In the genomic region with DNA sequence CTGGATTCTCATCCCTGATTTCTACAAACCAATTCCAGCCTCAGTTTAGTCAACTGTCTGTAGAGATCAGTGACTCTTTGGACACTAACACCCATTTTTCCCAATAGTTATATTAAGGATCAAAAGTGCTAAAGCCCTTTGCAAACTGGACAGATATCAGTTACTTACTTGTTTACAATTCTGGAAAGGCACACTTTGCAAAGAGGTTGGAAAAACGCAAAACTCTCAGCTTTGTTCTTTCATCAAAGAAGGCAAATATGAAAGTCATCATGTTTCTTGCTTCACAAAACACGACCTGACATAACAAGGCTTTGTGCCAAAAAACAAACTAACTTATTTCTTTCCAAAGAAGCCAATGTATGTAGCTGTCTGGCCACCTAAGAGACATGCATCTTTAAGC, we compare ENCODE assay signal across 23 cellular contexts. TPM values are rescaled to one million over a fixed set of nuclear protein-coding genes. Genes with fewer than 3 reads are reported as not detected.
A peak's percentile ranks its signal among the peaks of the same experiment; 100 is the strongest.
DNase-seq lines count a peak whose midpoint lies in the region; ATAC-seq, FAIRE-seq and TF ChIP-seq lines count a peak whose summit lies in the region.
"Had no signal": no experiment of that assay in that cellular context is flagged by ENCODE, and none has a peak within 500 bp of the region (broad histone marks: within the 10 kb centered on the region; RNA-seq: fewer than 3 reads in every experiment).

No MANE protein-coding gene starts in this region.

- peaks cover 18% of the 10 kb centered on the region for H3K4me1 Mint-ChIP-seq in astrocyte (ENCODE audit: low read depth, unreplicated experiment)
- H3K4me1 Mint-ChIP-seq: CD14-positive monocyte; CD4-positive, alpha-beta memory T cell; CD4-positive, CD25-positive, alpha-beta regulatory T cell; CD8-positive, alpha-beta memory T cell had no signal

- no peak for ATAC-seq in foreskin keratinocyte
- no peak for ATAC-seq in GM18519 (IDR thresholded peaks at IDR 0.05; ENCODE audit: low FRiP score, unreplicated experiment)

- no peak overlapping the region for H3K27ac ChIP-seq in astrocyte (ENCODE audit: low read depth, low read length)
- H3K27ac ChIP-seq in liver (ENCODE audit: low read depth in 1 of 2, low read length in 2 of 2), result no peak overlapping the region
- H3K27ac ChIP-seq in subcutaneous abdominal adipose tissue (ENCODE audit: low read depth, low read length), result peak overlapping the region; percentile 97
- no peak overlapping the region for H3K27ac ChIP-seq in foreskin keratinocyte
- H3K27ac ChIP-seq: BLaER1 had no signal

- H3K27me3 Mint-ChIP-seq in astrocyte (ENCODE audit: low read depth, unreplicated experiment), result peaks cover 4% of the 10 kb centered on the region

- DNase-seq in astrocyte (ENCODE audit: low read depth) (no peak), choroid plexus epithelial cell (ENCODE audit: low read depth) (peak; percentile 22), foreskin keratinocyte (no peak), SIG-M5 treated with dmso at 0.1 percent for 504 hours (lab: John Stamatoyannopoulos, UW; ENCODE audit: unreplicated experiment) (no peak)
- no peak for DNase-seq in stimulated activated CD4-positive, alpha-beta T cell treated with anti-CD3 and anti-CD28 coated beads, Interleukin-4, amount 100 ng/mL, for 4 hours
- DNase-seq: 8988T; ACHN; BE2C; C1 segment of cervical spinal cord; CD4-positive, alpha-beta memory T cell; CD4-positive, CD25-positive, alpha-beta regulatory T cell; CD8-positive, alpha-beta memory T cell; COR-L47; DMS79 treated with DMSO at 0.1 percent for 48 hours; GF-D8 had no signal

- no peak for TF ChIP-seq RAD21 in liver (IDR thresholded peaks at IDR 0.05)

- H3K36me3 Mint-ChIP-seq in astrocyte (ENCODE audit: low read depth, unreplicated experiment), result peaks cover 2% of the 10 kb centered on the region
- H3K36me3 Mint-ChIP-seq: CD14-positive monocyte; CD4-positive, alpha-beta memory T cell; CD4-positive, CD25-positive, alpha-beta regulatory T cell; CD8-positive, alpha-beta memory T cell had no signal

- no peak overlapping the region for H3K4me3 Mint-ChIP-seq in astrocyte (ENCODE audit: unreplicated experiment)
- H3K4me3 Mint-ChIP-seq: CD14-positive monocyte; CD4-positive, alpha-beta memory T cell; CD4-positive, CD25-positive, alpha-beta regulatory T cell; CD8-positive, alpha-beta memory T cell had no signal

- no peak overlapping the region for H3K27ac Mint-ChIP-seq in astrocyte (ENCODE audit: unreplicated experiment)
- H3K27ac Mint-ChIP-seq: CD14-positive monocyte; CD4-positive, alpha-beta memory T cell; CD4-positive, CD25-positive, alpha-beta regulatory T cell; CD8-positive, alpha-beta memory T cell had no signal

- no peaks in the 10 kb centered on the region for H3K36me3 ChIP-seq in astrocyte (ENCODE audit: insufficient read depth, low read length)
- H3K36me3 ChIP-seq in liver (ENCODE audit: control insufficient read depth in 4 of 4, insufficient read depth in 3 of 4, low read depth in 1 of 4, low read length in 3 of 4), result no peaks in the 10 kb centered on the region
- H3K36me3 ChIP-seq in subcutaneous abdominal adipose tissue (ENCODE audit: control insufficient read depth in 5 of 5, insufficient read depth in 5 of 5, low read length in 5 of 5), result no peaks in the 10 kb centered on the region
- H3K36me3 ChIP-seq: BE2C, BLaER1 had no signal

- TF ChIP-seq CTCF in astrocyte (IDR thresholded peaks at IDR 0.05; ENCODE audit: insufficient read depth, low read depth, low read length), result no peak
- TF ChIP-seq CTCF in choroid plexus epithelial cell (conservative IDR thresholded peaks at IDR 0.05; ENCODE audit: low read depth, low read length), result no peak
- no peak for TF ChIP-seq CTCF in liver (IDR thresholded peaks at IDR 0.05; ENCODE audit: low read depth, low read length, missing input control)
- TF ChIP-seq CTCF in foreskin keratinocyte (conservative IDR thresholded peaks at IDR 0.05), result no peak

- H3K4me1 ChIP-seq in astrocyte (ENCODE audit: insufficient read depth, low read length) (no peaks in the 10 kb centered on the region), liver (ENCODE audit: control insufficient read depth in 4 of 4, insufficient read depth in 4 of 4, low read length in 3 of 4) (peaks cover 0 to 9% (median 5%) of the 10 kb centered on the region in 4 donors), subcutaneous abdominal adipose tissue (ENCODE audit: control insufficient read depth in 5 of 5, insufficient read depth in 5 of 5, low read length in 5 of 5) (peaks cover 2 to 52% (median 30%) of the 10 kb centered on the region in 5 donors), foreskin keratinocyte (no peaks in the 10 kb centered on the region)
- H3K4me1 ChIP-seq: BE2C, BLaER1 had no signal

- no peaks in the 10 kb centered on the region for H3K79me2 ChIP-seq in astrocyte (ENCODE audit: insufficient read depth, low read length)

- H3K4me3 ChIP-seq in astrocyte (ENCODE audit: insufficient read depth, low read depth, low read length) (no peak overlapping the region), choroid plexus epithelial cell (ENCODE audit: low read depth, low read length) (no peak overlapping the region), liver (ENCODE audit: low read depth in 1 of 3, low read length in 3 of 3) (no peak overlapping the region), subcutaneous abdominal adipose tissue (ENCODE audit: low read depth in 1 of 5, low read length in 5 of 5) (no peak overlapping the region)
- H3K4me3 ChIP-seq: BLaER1 had no signal

- H3K9me3 ChIP-seq in astrocyte (ENCODE audit: insufficient read depth, low read depth, low read length) (no peaks in the 10 kb centered on the region), liver (ENCODE audit: control insufficient read depth in 4 of 4, low read length in 3 of 4) (no peaks in the 10 kb centered on the region), subcutaneous abdominal adipose tissue (ENCODE audit: control insufficient read depth in 5 of 5, low read length in 5 of 5) (no peaks in the 10 kb centered on the region)
- H3K9me3 ChIP-seq: BLaER1 had no signal

- no peak overlapping the region for H2AFZ ChIP-seq in astrocyte (ENCODE audit: low read depth, low read length)

- H4K20me1 ChIP-seq in astrocyte (ENCODE audit: insufficient read depth, low read length), result no peaks in the 10 kb centered on the region
- H4K20me1 ChIP-seq: BLaER1 had no signal

- FAIRE-seq in astrocyte (lab: Jason Lieb, UNC), result peak; percentile 9
- FAIRE-seq: A204.1, G401.6, GM12891 had no signal

- no peak overlapping the region for H3K4me2 ChIP-seq in astrocyte (ENCODE audit: low read length)
- H3K4me2 ChIP-seq: BLaER1 had no signal

- 17% methylated on average over 2 of the region's 2 CpGs for WGBS in liver

- H3K27me3 ChIP-seq in astrocyte (ENCODE audit: insufficient read depth, low read length) (no peaks in the 10 kb centered on the region), liver (ENCODE audit: control insufficient read depth in 4 of 4, insufficient read depth in 4 of 4, low read length in 3 of 4) (no peaks in the 10 kb centered on the region), subcutaneous abdominal adipose tissue (ENCODE audit: control insufficient read depth in 5 of 5, insufficient read depth in 4 of 5, low read length in 5 of 5) (no peaks in the 10 kb centered on the region), foreskin keratinocyte (no peaks in the 10 kb centered on the region)
- H3K27me3 ChIP-seq: BE2C, BLaER1 had no signal

- H3K9ac ChIP-seq in astrocyte (ENCODE audit: low read length), result no peak overlapping the region
- no peak overlapping the region for H3K9ac ChIP-seq in liver (ENCODE audit: low read depth in 1 of 2, low read length in 2 of 2)
- H3K9ac ChIP-seq in subcutaneous abdominal adipose tissue (ENCODE audit: low read length in 5 of 5), result no peak overlapping the region
- H3K9ac ChIP-seq: BLaER1 had no signal

- peaks cover 2% of the 10 kb centered on the region for H3K9me3 Mint-ChIP-seq in astrocyte (ENCODE audit: unreplicated experiment)
- H3K9me3 Mint-ChIP-seq: CD8-positive, alpha-beta memory T cell had no signal

TF ChIP-seq in liver, 16 proteins besides CTCF, POLR2A, EP300 and RAD21:
- TF ChIP-seq EGR1 (IDR thresholded peaks at IDR 0.05; ENCODE audit: low read depth in 2 of 2), result no peak
- peak; percentile 16 for TF ChIP-seq YY1 (IDR thresholded peaks at IDR 0.05)
- TF ChIP-seq SP1 (IDR thresholded peaks at IDR 0.05), result no peak
- no peak for TF ChIP-seq TAF1 (conservative IDR thresholded peaks at IDR 0.05)
- TF ChIP-seq HNF4G (IDR thresholded peaks at IDR 0.05), result no peak
- TF ChIP-seq RXRA (IDR thresholded peaks at IDR 0.05), result peak; percentile 57 to 73
- TF ChIP-seq GABPA (IDR thresholded peaks at IDR 0.05 in 1 of 2, conservative IDR thresholded peaks at IDR 0.05 in 1 of 2), result no peak
- peak; percentile 31 to 39 for TF ChIP-seq HNF4A (conservative IDR thresholded peaks at IDR 0.05)
- TF ChIP-seq FOXA2 (IDR thresholded peaks at IDR 0.05), result no peak

RNA-seq across cellular contexts. Expression of a gene that starts 26.1 kb away (rescaled TPM):
- total RNA-seq in astrocyte (1.1 and 3.3 TPM in 2 replicates), liver (under 1 TPM; 0.17 to 0.98 TPM), foreskin keratinocyte (not detected in 2 replicates)
- polyA plus RNA-seq in liver (under 1 TPM; 0.19 to 0.32 TPM), foreskin keratinocyte (not detected in 2 replicates)
- total RNA-seq: CD4-positive, alpha-beta memory T cell; CD4-positive, CD25-positive, alpha-beta regulatory T cell; CD8-positive, alpha-beta memory T cell had no signal
- polyA plus RNA-seq: CD14-positive monocyte; CD4-positive, alpha-beta memory T cell; CD4-positive, CD25-positive, alpha-beta regulatory T cell; CD8-positive, alpha-beta memory T cell had no signal

RNA-seq across cellular contexts. Expression of a gene that starts 39.9 kb away (rescaled TPM):
- total RNA-seq in astrocyte (3.5 and 3.7 TPM in 2 replicates), liver (10 to 100 TPM; 15.4 to 25.1 TPM), foreskin keratinocyte (5.9 and 6.8 TPM in 2 replicates)
- polyA plus RNA-seq in liver (10 to 100 TPM; 25.6 to 30.2 TPM), foreskin keratinocyte (5.2 and 7.4 TPM in 2 replicates)
